Comparison of ENCODE assay signal across 21 cellular contexts in genomic region chr7:94351703-94352102, GRCh38. TPM values are rescaled to one million over a fixed set of nuclear protein-coding genes. Genes with fewer than 3 reads are reported as not detected.
A peak's percentile ranks its signal among the peaks of the same experiment; 100 is the strongest.
DNase-seq lines count a peak whose midpoint lies in the region; TF ChIP-seq lines count a peak whose summit lies in the region.
"Had no signal": no experiment of that assay in that cellular context is flagged by ENCODE, and none has a peak within 500 bp of the region (broad histone marks: within the 10 kb centered on the region; RNA-seq: fewer than 3 reads in every experiment).

No MANE protein-coding gene starts in this region.

- peaks cover 0 to 15% of the 10 kb centered on the region in 2 donors for H3K4me1 ChIP-seq in uterus

- no peak for TF ChIP-seq POLR2A in uterus (IDR thresholded peaks at IDR 0.05)

- no peaks in the 10 kb centered on the region for H3K27me3 ChIP-seq in uterus

- peak overlapping the region; percentile 23 for H3K27ac Mint-ChIP-seq in mesothelial cell of epicardium
- H3K27ac Mint-ChIP-seq: CD8-positive, alpha-beta T cell had no signal

- no peaks in the 10 kb centered on the region for H3K36me3 Mint-ChIP-seq in mesothelial cell of epicardium
- H3K36me3 Mint-ChIP-seq: CD8-positive, alpha-beta T cell had no signal

- H3K27ac ChIP-seq in uterus = no peak overlapping the region
- H3K27ac ChIP-seq: PC-9 had no signal

- no peak overlapping the region for H3K4me3 ChIP-seq in uterus
- H3K4me3 ChIP-seq: PC-9 had no signal

- H3K4me1 Mint-ChIP-seq in mesothelial cell of epicardium = peaks cover 67% of the 10 kb centered on the region

- TF ChIP-seq CTCF in mesothelial cell of epicardium (IDR thresholded peaks at IDR 0.05; ENCODE audit: unreplicated experiment) (no peak), uterus (IDR thresholded peaks at IDR 0.05) (no peak)

- H3K9me3 Mint-ChIP-seq in mesothelial cell of epicardium = no peaks in the 10 kb centered on the region
- H3K9me3 Mint-ChIP-seq: CD8-positive, alpha-beta T cell had no signal

- intact Hi-C loops in uterus (cut with DNase I; ENCODE audit: low total_unique reads) = no loop called here

- H3K27me3 Mint-ChIP-seq in mesothelial cell of epicardium (ENCODE audit: low read depth) = no peaks in the 10 kb centered on the region

- DNase-seq in NOMO-1 treated with DMSO at 0.1 percent for 48 hours (lab: John Stamatoyannopoulos, UW; ENCODE audit: unreplicated experiment) = peak; percentile 63
- no peak for DNase-seq in NOMO-1 treated with dmso at 0.1 percent for 144 hours (lab: John Stamatoyannopoulos, UW; ENCODE audit: unreplicated experiment)
- DNase-seq in SKM-1 (lab: John Stamatoyannopoulos, UW; ENCODE audit: unreplicated experiment) = peak; percentile 4
- no peak for DNase-seq in mesothelial cell of epicardium (ENCODE audit: low spot score in 2 of 2, unreplicated experiment in 2 of 2)
- no peak for DNase-seq in D341Med (ENCODE audit: low spot score)
- DNase-seq in uterus = no peak
- DNase-seq in DMS79 (lab: John Stamatoyannopoulos, UW) = no peak
- DNase-seq: 8988T; C1 segment of cervical spinal cord; CD8-positive, alpha-beta T cell; DMS153; KBM-7; NCI-H1048; NCI-H1436 treated with DMSO at 0.1 percent for 48 hours; NCI-H1930; NCI-H2227 treated with DMSO at 0.1 percent for 48 hours; NCI-H524; NCI-H82; PC-9; RPMI8226; SHP77 had no signal

- H3K4me3 Mint-ChIP-seq in mesothelial cell of epicardium = no peak overlapping the region
- H3K4me3 Mint-ChIP-seq: CD8-positive, alpha-beta T cell had no signal

- no peaks in the 10 kb centered on the region for H3K36me3 ChIP-seq in uterus

- H3K9me3 ChIP-seq in uterus = no peaks in the 10 kb centered on the region

RNA-seq across cellular contexts. Expression of gene COL1A2, which starts 43.0 kb away (rescaled TPM):
- total RNA-seq in mesothelial cell of epicardium (2,538 to 2,739 TPM (median 2,734 TPM) in 3 replicates), uterus (over 10,000 TPM in 1 of 4 donors, 100 to 1,000 TPM in 2, 10 to 100 TPM in 1; 59.1 to 10,885 (median 259) TPM)
- total RNA-seq: CD8-positive, alpha-beta T cell; PC-9 had no signal

Comparison
In these comparisons a context has a peak if more than half of its experiments do, and no peak if none do; other contexts are left out.
1. DNase-seq: peak in NOMO-1 treated with DMSO at 0.1 percent for 48 hours (single experiment) and SKM-1 (single experiment); none in NOMO-1 treated with dmso at 0.1 percent for 144 hours (single experiment), mesothelial cell of epicardium (0 of 2), D341Med (single experiment), uterus (0 of 2) and DMS79 (single experiment).